In the genomic region with DNA sequence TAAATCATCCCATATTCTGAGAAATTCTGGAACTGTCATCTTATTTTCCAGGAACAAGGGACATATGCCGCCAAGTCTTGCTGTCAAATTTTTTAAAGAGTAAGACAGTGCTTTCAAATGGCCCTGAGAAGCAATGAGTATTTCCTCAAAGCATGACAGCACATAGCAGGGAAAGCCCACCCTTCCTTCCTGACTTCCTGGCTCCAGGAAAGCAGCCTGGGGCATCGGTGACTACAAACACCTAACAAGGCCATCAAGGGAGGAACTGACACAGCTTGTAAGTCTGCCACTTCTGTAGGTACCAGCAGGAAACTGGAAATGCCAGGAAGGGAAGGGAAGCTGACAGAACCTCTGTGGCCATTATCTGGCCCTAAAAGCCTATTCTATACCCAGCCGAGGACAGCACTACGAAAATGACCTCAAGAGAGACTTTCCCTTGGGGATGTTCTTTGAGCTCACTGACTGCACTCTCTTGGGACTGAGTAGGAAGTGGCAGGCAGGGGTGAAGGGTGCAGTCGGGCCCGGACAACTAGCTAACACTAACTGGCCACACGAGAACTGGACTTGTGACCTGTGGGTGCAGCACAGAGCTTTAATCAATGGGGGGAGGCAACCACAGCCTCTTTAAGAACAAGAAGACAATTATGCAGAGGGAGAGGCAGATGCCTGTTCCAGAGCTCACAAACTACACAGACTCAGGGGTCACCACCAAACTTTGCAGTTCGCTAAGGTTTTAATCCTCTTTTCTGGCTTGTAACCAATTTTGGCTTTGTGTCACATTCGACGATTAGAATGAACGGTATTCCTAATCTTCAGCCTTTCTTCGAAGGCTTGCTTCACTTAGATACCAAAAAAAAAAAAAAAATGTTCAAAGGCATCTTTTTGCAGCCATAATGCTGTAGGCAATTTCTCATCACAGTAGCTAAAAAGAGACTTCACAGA, we compare ENCODE assay signal across 18 cellular contexts. TPM values are rescaled to one million over a fixed set of nuclear protein-coding genes. Genes with fewer than 3 reads are reported as not detected.
DNase-seq lines count a peak whose midpoint lies in the region; ATAC-seq, FAIRE-seq and TF ChIP-seq lines count a peak whose summit lies in the region.
"Had no signal": no experiment of that assay in that cellular context is flagged by ENCODE, and none has a peak within 500 bp of the region (broad histone marks: within the 10 kb centered on the region; RNA-seq: fewer than 3 reads in every experiment).

No MANE protein-coding gene starts in this region.

- peaks cover 17% of the 10 kb centered on the region for H3K79me1 ChIP-seq in H9 (ENCODE audit: insufficient read depth, low read depth, low read length, poor library complexity, severe bottlenecking)

- peaks cover 5 to 20% of the 10 kb centered on the region in 2 experiments for H3K4me1 Mint-ChIP-seq in H9

- H4K5ac ChIP-seq in H9 (ENCODE audit: insufficient read length, low read depth, low read length) = no peak overlapping the region

- H2BK15ac ChIP-seq in H9 (ENCODE audit: low read depth, low read length) = no peak overlapping the region

- H2BK12ac ChIP-seq in H9 (ENCODE audit: insufficient read length, low read depth, low read length) = no peak overlapping the region

- no peak overlapping the region for H3K18ac ChIP-seq in H9 (ENCODE audit: insufficient read length, low read depth, low read length)

- peaks cover 0 to 2% of the 10 kb centered on the region in 2 experiments; a peak in 1 of 5 replicates for H3K9me3 Mint-ChIP-seq in H9
- H3K9me3 Mint-ChIP-seq: activated T-cell treated with anti-CD3 and anti-CD28 coated beads, Interleukin-2, amount 50 U/mL, for 72 hours; stimulated activated naive CD8-positive, alpha-beta T cell treated with anti-CD3 and anti-CD28 coated beads, Interleukin-15, amount 100 ng/mL, for 72 hours had no signal

- H3K23ac ChIP-seq in H9 (ENCODE audit: insufficient read length, low read depth, low read length) = no peak overlapping the region

- H3K9me3 ChIP-seq in H9 (ENCODE audit: control insufficient read depth, low read depth, low read length) (no peaks in the 10 kb centered on the region), kidney (ENCODE audit: control insufficient read depth in 1 of 2, low read length in 2 of 2) (no peaks in the 10 kb centered on the region), skeletal muscle tissue (ENCODE audit: control insufficient read depth in 3 of 3, low read length in 3 of 3) (no peaks in the 10 kb centered on the region), colonic mucosa (no peaks in the 10 kb centered on the region)
- H3K9me3 ChIP-seq: prostate gland had no signal

- H3K56ac ChIP-seq in H9 (ENCODE audit: insufficient read length, low read depth, low read length) = no peak overlapping the region

- no peaks in the 10 kb centered on the region for H3K23me2 ChIP-seq in H9 (ENCODE audit: insufficient read length, low read depth, low read length, poor library complexity, severe bottlenecking)

- no peak overlapping the region for H3T11ph ChIP-seq in H9 (ENCODE audit: low read length)

- H3K4me3 ChIP-seq in kidney (ENCODE audit: low read length in 2 of 2) (no peak overlapping the region), skeletal muscle tissue (ENCODE audit: low read length in 3 of 3) (peak overlapping the region in 1 of 3 donors; percentile 23), colonic mucosa (no peak overlapping the region)
- H3K4me3 ChIP-seq: prostate gland had no signal

- H3K27me3 ChIP-seq in H9 (ENCODE audit: insufficient read depth, low read length) (no peaks in the 10 kb centered on the region), skeletal muscle tissue (ENCODE audit: control insufficient read depth in 3 of 3, insufficient read depth in 3 of 3, low read length in 3 of 3) (no peaks in the 10 kb centered on the region), colonic mucosa (no peaks in the 10 kb centered on the region)
- H3K27me3 ChIP-seq: brain microvascular endothelial cell had no signal

- H3K27ac Mint-ChIP-seq in H9 = peak overlapping the region in 2 of 3 experiments; percentile 36 to 72; a peak in 1 of 7 replicates
- H3K27ac Mint-ChIP-seq: activated T-cell treated with anti-CD3 and anti-CD28 coated beads, Interleukin-2, amount 50 U/mL, for 72 hours had no signal

- no peak overlapping the region for H2AK5ac ChIP-seq in H9 (ENCODE audit: insufficient read length, low read length)

- H4K20me1 ChIP-seq in H9 (ENCODE audit: control insufficient read depth, insufficient read depth, insufficient read length) = no peaks in the 10 kb centered on the region

- H2BK120ac ChIP-seq in H9 (ENCODE audit: low read depth, low read length, poor library complexity, severe bottlenecking) = no peak overlapping the region

- no peak overlapping the region for H3K14ac ChIP-seq in H9 (ENCODE audit: insufficient read depth, low read length)

- no peak overlapping the region for H2BK5ac ChIP-seq in H9 (ENCODE audit: insufficient read length, low read length)

- H3K36me3 ChIP-seq in kidney (ENCODE audit: control insufficient read depth in 1 of 2, insufficient read depth in 2 of 2, low read length in 2 of 2) (no peaks in the 10 kb centered on the region), skeletal muscle tissue (ENCODE audit: control insufficient read depth in 3 of 3, insufficient read depth in 3 of 3, low read length in 3 of 3) (peaks cover 0 to under 1% (median 0%) of the 10 kb centered on the region in 3 donors), colonic mucosa (no peaks in the 10 kb centered on the region)
- H3K36me3 ChIP-seq: brain microvascular endothelial cell, prostate gland had no signal

- peaks cover 14% of the 10 kb centered on the region; the same call in 1 of the 2 replicates for H3K79me2 ChIP-seq in H9 (ENCODE audit: insufficient read depth, low read length)

- no peak overlapping the region for H3K4me3 Mint-ChIP-seq in H9
- H3K4me3 Mint-ChIP-seq: activated T-cell treated with anti-CD3 and anti-CD28 coated beads, Interleukin-2, amount 50 U/mL, for 72 hours; stimulated activated naive CD8-positive, alpha-beta T cell treated with anti-CD3 and anti-CD28 coated beads, Interleukin-15, amount 100 ng/mL, for 72 hours had no signal

- H3K36me3 Mint-ChIP-seq in H9 (ENCODE audit: insufficient read depth in 1 of 3, low read depth in 3 of 3) = peaks cover 10 to 19% (median 15%) of the 10 kb centered on the region in 3 experiments; a peak in 5 of 7 replicates

- ATAC-seq in GM21529 (IDR thresholded peaks at IDR 0.05; ENCODE audit: unreplicated experiment) = no peak
- ATAC-seq: activated T-cell treated with anti-CD3 and anti-CD28 coated beads, Interleukin-2, amount 50 U/mL, for 72 hours; stimulated activated naive CD8-positive, alpha-beta T cell treated with anti-CD3 and anti-CD28 coated beads, Interleukin-15, amount 100 ng/mL, for 72 hours had no signal

- H2BK20ac ChIP-seq in H9 (ENCODE audit: low read depth, low read length, poor library complexity, severe bottlenecking) = no peak overlapping the region

- H3K4me1 ChIP-seq in H9 (ENCODE audit: insufficient read depth, low read length) = no peaks in the 10 kb centered on the region
- H3K4me1 ChIP-seq in kidney (ENCODE audit: control insufficient read depth in 1 of 2, insufficient read depth in 1 of 2, low read depth in 1 of 2, low read length in 2 of 2) = peaks cover 6 to 11% of the 10 kb centered on the region in 2 donors
- H3K4me1 ChIP-seq in skeletal muscle tissue (ENCODE audit: control insufficient read depth in 3 of 3, insufficient read depth in 3 of 3, low read length in 3 of 3) = peaks cover 40 to 60% (median 49%) of the 10 kb centered on the region in 3 donors
- H3K4me1 ChIP-seq in colonic mucosa = no peaks in the 10 kb centered on the region
- H3K4me1 ChIP-seq: prostate gland had no signal

- intact Hi-C loops in kidney (cut with DNase I) (no loop called here), colonic mucosa (cut with DNase I) (no loop called here)

- no peak overlapping the region for H2AFZ ChIP-seq in H9 (ENCODE audit: low read length)

- H3K27me3 Mint-ChIP-seq in H9 (ENCODE audit: low read depth) = no peaks in the 10 kb centered on the region
- H3K27me3 Mint-ChIP-seq: stimulated activated naive CD8-positive, alpha-beta T cell treated with anti-CD3 and anti-CD28 coated beads, Interleukin-15, amount 100 ng/mL, for 72 hours had no signal

- H3K27ac ChIP-seq in H9 (ENCODE audit: insufficient read length, low read depth, low read length) = no peak overlapping the region
- H3K27ac ChIP-seq in kidney (ENCODE audit: low read depth in 2 of 2, low read length in 2 of 2) = peak overlapping the region; percentile 5 to 12
- peak overlapping the region; percentile 32 for H3K27ac ChIP-seq in skeletal muscle tissue (ENCODE audit: low read depth, low read length)
- H3K27ac ChIP-seq in colonic mucosa = no peak overlapping the region
- H3K27ac ChIP-seq: brain microvascular endothelial cell, prostate gland had no signal

- H3K4me2 ChIP-seq in H9 (ENCODE audit: insufficient read depth, insufficient read length, low read length) = no peak overlapping the region

- no peak for DNase-seq in H9
- DNase-seq in dermis blood vessel endothelial cell = peak; percentile 60
- no peak for DNase-seq in kidney
- no peak for DNase-seq in colonic mucosa
- DNase-seq in AG20443 (ENCODE audit: low spot score) = no peak
- no peak for DNase-seq in HUDEP-2 (lab: John Stamatoyannopoulos, UW; ENCODE audit: unreplicated experiment in 76 of 76)
- DNase-seq: activated CD4-positive, alpha-beta T cell treated with anti-CD3 and anti-CD28 coated beads for 4 hours; activated T-cell treated with anti-CD3 and anti-CD28 coated beads, Interleukin-2, amount 50 U/mL, for 72 hours; brain microvascular endothelial cell; GF-D8; midbrain; NCI-H1694 treated with DMSO at 0.1 percent for 48 hours; stimulated activated naive CD8-positive, alpha-beta T cell treated with anti-CD3 and anti-CD28 coated beads, Interleukin-15, amount 100 ng/mL, for 72 hours; SW 1271 had no signal

- H3K9ac ChIP-seq in H9 (ENCODE audit: extremely low read depth, insufficient read length, low read length) = no peak overlapping the region
- H3K9ac ChIP-seq in kidney (ENCODE audit: low read length in 2 of 2) = no peak overlapping the region
- no peak overlapping the region for H3K9ac ChIP-seq in skeletal muscle tissue (ENCODE audit: low read depth in 1 of 3, low read length in 3 of 3)
- H3K9ac ChIP-seq in colonic mucosa (ENCODE audit: low read depth in 2 of 2, low read length in 2 of 2) = no peak overlapping the region

- H4K8ac ChIP-seq in H9 (replicated peaks; ENCODE audit: insufficient read length, low read depth, low read length) = no peak overlapping the region

- TF ChIP-seq CTCF in H9 (conservative IDR thresholded peaks at IDR 0.05) (no peak), kidney (IDR thresholded peaks at IDR 0.05; ENCODE audit: borderline replicate concordance, extremely low read depth, insufficient read depth) (no peak), colonic mucosa (IDR thresholded peaks at IDR 0.05) (no peak)

- H3K4ac ChIP-seq in H9 (ENCODE audit: low read depth, low read length) = no peak overlapping the region

- no peak for FAIRE-seq in kidney (lab: Jason Lieb, UNC)
- FAIRE-seq: endometrium had no signal

- no peak overlapping the region for H4K91ac ChIP-seq in H9 (ENCODE audit: insufficient read length, low read depth, low read length)

- no CpG with 5 or more reads among the region's 12 CpGs for WGBS in H9 (ENCODE audit: extremely low coverage, insufficient read length, low lambda C conversion rate)

RNA-seq across cellular contexts. Expression of a gene that starts 52.0 kb away (rescaled TPM):
- 106 and 108 TPM in 2 replicates for total RNA-seq in H9 (2021)
- 223 and 285 TPM in 2 replicates for total RNA-seq in dermis blood vessel endothelial cell
- total RNA-seq in kidney = 57.8 TPM
- polyA plus RNA-seq in kidney (ENCODE audit: insufficient read depth, low read depth, low replicate concordance) = 32.3 TPM
- 17.7 TPM for total RNA-seq in skeletal muscle tissue
- 10 to 100 TPM; 10.3 to 15.1 TPM for total RNA-seq in colonic mucosa

Comparison
In these comparisons a context has a peak if more than half of its experiments do, and no peak if none do; other contexts are left out.
1. H3K27ac ChIP-seq: peak in kidney (2 of 2) and skeletal muscle tissue (single experiment); none in H9 (single experiment) and colonic mucosa (single experiment).